22 cellular contexts compared by ENCODE assay signal in the genomic region with DNA sequence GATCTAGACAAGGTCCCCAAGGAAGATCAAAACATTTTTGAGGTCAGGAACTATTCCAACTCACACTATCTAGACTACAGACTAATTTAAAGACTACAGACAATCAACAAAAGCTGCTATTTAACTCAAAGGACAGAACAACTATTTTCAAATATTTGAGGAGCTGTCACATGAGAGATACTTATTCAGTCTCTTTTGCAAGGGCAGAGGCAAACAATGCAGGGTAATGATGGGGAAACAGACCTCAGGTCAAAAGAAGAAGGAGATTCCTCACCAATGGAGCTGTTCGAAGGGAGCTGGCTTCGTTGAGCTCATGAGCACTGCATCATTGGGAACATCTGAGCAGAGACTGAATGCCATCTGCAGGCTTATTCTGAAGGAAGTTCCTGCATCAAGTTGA.
DNase-seq lines count a peak whose midpoint lies in the region; ATAC-seq and TF ChIP-seq lines count a peak whose summit lies in the region.
"Had no signal": no experiment of that assay in that cellular context is flagged by ENCODE, and none has a peak within 500 bp of the region (broad histone marks: within the 10 kb centered on the region; RNA-seq: fewer than 3 reads in every experiment).

No MANE protein-coding gene starts in this region.

- WGBS in ovary, 3 donors: 70 to 96% (median 92%) methylated on average over 2 of the region's 2 CpGs

- H3K27ac Mint-ChIP-seq in natural killer cell: peak overlapping the region; percentile 12 to 27
- H3K27ac Mint-ChIP-seq in natural killer cell treated with Interleukin-12 subunit alpha and Interleukin-12 subunit beta and Interleukin-15 and Interleukin-18, amount 100 ng/mL, for 72 hours: peak overlapping the region in 1 of 2 donors; percentile 13
- H3K27ac Mint-ChIP-seq in activated naive CD4-positive, alpha-beta T cell treated with anti-CD3 and anti-CD28 coated beads, Interleukin-2, amount 50 U/mL, for 72 hours: no peak overlapping the region
- H3K27ac Mint-ChIP-seq: CD4-positive, CD25-positive, alpha-beta regulatory T cell; GM23338; HFFc6 had no signal

- no peak overlapping the region for H3K4me3 ChIP-seq in choroid plexus epithelial cell (ENCODE audit: low read depth, low read length)
- no peak overlapping the region for H3K4me3 ChIP-seq in fibroblast of the aortic adventitia (ENCODE audit: low read depth, low read length)
- H3K4me3 ChIP-seq in ovary: no peak overlapping the region
- H3K4me3 ChIP-seq in Karpas-422 (ENCODE audit: low read length): no peak overlapping the region
- H3K4me3 ChIP-seq: BLaER1, GM23338, HAP-1, SK-N-MC had no signal

- H3K4me1 ChIP-seq in ovary (ENCODE audit: insufficient read depth) (peaks cover 1% of the 10 kb centered on the region), Karpas-422 (ENCODE audit: low read length) (no peaks in the 10 kb centered on the region)
- H3K4me1 ChIP-seq: HAP-1 had no signal

- H3K4me3 Mint-ChIP-seq in natural killer cell: no peak overlapping the region
- H3K4me3 Mint-ChIP-seq in natural killer cell treated with Interleukin-12 subunit alpha and Interleukin-12 subunit beta and Interleukin-15 and Interleukin-18, amount 100 ng/mL, for 72 hours: no peak overlapping the region
- H3K4me3 Mint-ChIP-seq: CD4-positive, CD25-positive, alpha-beta regulatory T cell; GM23338; HFFc6 had no signal

- H3K27ac ChIP-seq in ovary: no peak overlapping the region
- no peak overlapping the region for H3K27ac ChIP-seq in Karpas-422 (ENCODE audit: low read length)
- H3K27ac ChIP-seq: BLaER1, SK-N-MC had no signal

- DNase-seq in natural killer cell (no peak), choroid plexus epithelial cell (ENCODE audit: low read depth) (peak; percentile 54), fibroblast of the aortic adventitia (ENCODE audit: low read depth) (peak; percentile 53), ovary (no peak), Karpas-422 (no peak)
- no peak for DNase-seq in natural killer cell treated with Interleukin-12 subunit alpha and Interleukin-12 subunit beta and Interleukin-15 and Interleukin-18, amount 100 ng/mL, for 72 hours (ENCODE audit: low spot score)
- DNase-seq in activated naive CD4-positive, alpha-beta T cell treated with anti-CD3 and anti-CD28 coated beads, Interleukin-2, amount 50 U/mL, for 72 hours (ENCODE audit: low spot score in 2 of 2): no peak
- DNase-seq: 8988T; CD4-positive, CD25-positive, alpha-beta regulatory T cell; HFFc6; KBM-7; NCI-H1048; NCI-H1417; NCI-H1694; NCI-H2029 treated with DMSO at 0.1 percent for 48 hours; NCI-H446 treated with DMSO at 0.1 percent for 48 hours; NCI-H526 treated with DMSO at 0.1 percent for 48 hours; SHP77 treated with DMSO at 0.1 percent for 48 hours had no signal

- peaks cover 0 to 25% of the 10 kb centered on the region in 2 donors for H3K4me1 Mint-ChIP-seq in natural killer cell
- peaks cover 1 to 28% of the 10 kb centered on the region in 2 donors for H3K4me1 Mint-ChIP-seq in natural killer cell treated with Interleukin-12 subunit alpha and Interleukin-12 subunit beta and Interleukin-15 and Interleukin-18, amount 100 ng/mL, for 72 hours (ENCODE audit: low read depth in 2 of 2)
- H3K4me1 Mint-ChIP-seq: CD4-positive, CD25-positive, alpha-beta regulatory T cell; GM23338 had no signal

- H3K9me3 Mint-ChIP-seq in natural killer cell: peaks cover 0 to 3% of the 10 kb centered on the region in 2 donors
- H3K9me3 Mint-ChIP-seq in natural killer cell treated with Interleukin-12 subunit alpha and Interleukin-12 subunit beta and Interleukin-15 and Interleukin-18, amount 100 ng/mL, for 72 hours: peaks cover 3% of the 10 kb centered on the region
- peaks cover 0 to 14% of the 10 kb centered on the region in 2 donors for H3K9me3 Mint-ChIP-seq in activated naive CD4-positive, alpha-beta T cell treated with anti-CD3 and anti-CD28 coated beads, Interleukin-2, amount 50 U/mL, for 72 hours

- H3K4me2 ChIP-seq in Karpas-422 (ENCODE audit: low read depth, low read length, poor library complexity, severe bottlenecking): no peak overlapping the region
- H3K4me2 ChIP-seq: BLaER1, GM23338 had no signal

- no peaks in the 10 kb centered on the region for H3K27me3 ChIP-seq in ovary
- H3K27me3 ChIP-seq in Karpas-422 (ENCODE audit: low read length): no peaks in the 10 kb centered on the region
- H3K27me3 ChIP-seq: BLaER1 had no signal

- no peaks in the 10 kb centered on the region for H3K79me2 ChIP-seq in Karpas-422 (ENCODE audit: low read length)

- no peaks in the 10 kb centered on the region for H3K9me2 ChIP-seq in Karpas-422 (replicated peaks; ENCODE audit: insufficient read depth, low read length)

- H3K27me3 Mint-ChIP-seq in natural killer cell (ENCODE audit: low read depth in 2 of 2): no peaks in the 10 kb centered on the region
- H3K27me3 Mint-ChIP-seq in natural killer cell treated with Interleukin-12 subunit alpha and Interleukin-12 subunit beta and Interleukin-15 and Interleukin-18, amount 100 ng/mL, for 72 hours: no peaks in the 10 kb centered on the region
- H3K27me3 Mint-ChIP-seq: CD4-positive, CD25-positive, alpha-beta regulatory T cell had no signal

- H3K36me3 Mint-ChIP-seq in natural killer cell: peaks cover 42% of the 10 kb centered on the region
- peaks cover 70% of the 10 kb centered on the region for H3K36me3 Mint-ChIP-seq in natural killer cell treated with Interleukin-12 subunit alpha and Interleukin-12 subunit beta and Interleukin-15 and Interleukin-18, amount 100 ng/mL, for 72 hours
- no peaks in the 10 kb centered on the region for H3K36me3 Mint-ChIP-seq in activated naive CD4-positive, alpha-beta T cell treated with anti-CD3 and anti-CD28 coated beads, Interleukin-2, amount 50 U/mL, for 72 hours
- H3K36me3 Mint-ChIP-seq: CD4-positive, CD25-positive, alpha-beta regulatory T cell had no signal

- H3K9ac ChIP-seq in Karpas-422 (ENCODE audit: low read length): no peak overlapping the region
- H3K9ac ChIP-seq: BLaER1 had no signal

- no peak for ATAC-seq in natural killer cell
- ATAC-seq in natural killer cell treated with Interleukin-12 subunit alpha and Interleukin-12 subunit beta and Interleukin-15 and Interleukin-18, amount 100 ng/mL, for 72 hours: no peak
- ATAC-seq in activated naive CD4-positive, alpha-beta T cell treated with anti-CD3 and anti-CD28 coated beads, Interleukin-2, amount 50 U/mL, for 72 hours: no peak
- ATAC-seq: GM23338 had no signal

- no peaks in the 10 kb centered on the region for H4K20me1 ChIP-seq in Karpas-422 (ENCODE audit: insufficient read depth, low read depth, low read length)
- H4K20me1 ChIP-seq: BLaER1 had no signal

- H3K9me3 ChIP-seq in ovary: no peaks in the 10 kb centered on the region
- no peaks in the 10 kb centered on the region for H3K9me3 ChIP-seq in Karpas-422 (ENCODE audit: low read length)
- H3K9me3 ChIP-seq: HAP-1 had no signal

- no peak for TF ChIP-seq EP300 in ovary (IDR thresholded peaks at IDR 0.05)

- intact Hi-C loops in natural killer cell (cut with micrococcal nuclease): no loop called here
- intact Hi-C loops in ovary (cut with DNase I): no loop called here

- TF ChIP-seq POLR2A in ovary (IDR thresholded peaks at IDR 0.05): no peak

- no peak overlapping the region for H2AFZ ChIP-seq in Karpas-422 (ENCODE audit: low read length)
- H2AFZ ChIP-seq: GM23338 had no signal

- TF ChIP-seq CTCF in natural killer cell (IDR thresholded peaks at IDR 0.05): no peak
- no peak for TF ChIP-seq CTCF in choroid plexus epithelial cell (conservative IDR thresholded peaks at IDR 0.05; ENCODE audit: low read depth, low read length)
- no peak for TF ChIP-seq CTCF in fibroblast of the aortic adventitia (IDR thresholded peaks at IDR 0.05; ENCODE audit: insufficient read depth, low read length)
- no peak for TF ChIP-seq CTCF in ovary (IDR thresholded peaks at IDR 0.05)

- H3K36me3 ChIP-seq in ovary: no peaks in the 10 kb centered on the region
- no peaks in the 10 kb centered on the region for H3K36me3 ChIP-seq in Karpas-422 (ENCODE audit: insufficient read depth, low read length)
- H3K36me3 ChIP-seq: BLaER1, HAP-1 had no signal

Comparison
In these comparisons a context has a peak if more than half of its experiments do, and no peak if none do; other contexts are left out.
1. DNase-seq: peak in choroid plexus epithelial cell (single experiment) and fibroblast of the aortic adventitia (single experiment); none in natural killer cell (single experiment), natural killer cell treated with Interleukin-12 subunit alpha and Interleukin-12 subunit beta and Interleukin-15 and Interleukin-18, amount 100 ng/mL, for 72 hours (single experiment), activated naive CD4-positive, alpha-beta T cell treated with anti-CD3 and anti-CD28 coated beads, Interleukin-2, amount 50 U/mL, for 72 hours (0 of 2), ovary (0 of 5) and Karpas-422 (single experiment).
2. H3K27ac Mint-ChIP-seq: peak in natural killer cell (2 of 2); none in activated naive CD4-positive, alpha-beta T cell treated with anti-CD3 and anti-CD28 coated beads, Interleukin-2, amount 50 U/mL, for 72 hours (0 of 2).